In the genomic region with DNA sequence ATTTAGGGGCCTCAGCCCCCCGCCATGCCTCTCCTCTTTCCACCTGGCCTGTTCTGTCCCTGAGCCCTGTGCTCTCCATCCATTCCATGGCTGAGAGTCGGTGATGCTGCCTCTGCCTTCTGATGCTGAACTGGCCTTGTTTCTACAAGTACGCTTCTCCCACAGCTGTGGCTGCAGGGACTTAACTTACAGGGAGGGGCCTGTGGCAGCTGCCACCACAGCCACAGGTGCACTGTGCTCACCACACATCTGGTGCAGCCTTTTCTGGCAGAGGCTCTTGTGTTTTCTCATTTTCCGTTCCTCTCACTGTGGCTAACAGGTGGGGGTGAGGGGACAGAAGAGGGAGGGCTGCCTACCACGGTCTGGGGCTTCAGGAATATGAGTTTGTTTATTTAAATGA, we compare ENCODE assay signal across 8 cellular contexts. TPM values are rescaled to one million over a fixed set of nuclear protein-coding genes. Genes with fewer than 3 reads are reported as not detected.
DNase-seq lines count a peak whose midpoint lies in the region; ATAC-seq and TF ChIP-seq lines count a peak whose summit lies in the region.

No MANE protein-coding gene starts in this region.

- no peaks in the 10 kb centered on the region for H3K9me3 ChIP-seq in adrenal gland (replicated peaks in 1 of 3)
- H3K9me3 ChIP-seq in HAP-1: no peaks in the 10 kb centered on the region

- no peak for TF ChIP-seq CTCF in GM12864 (IDR thresholded peaks at IDR 0.05; ENCODE audit: low read depth, low read length, missing control alignments)
- no peak for TF ChIP-seq CTCF in adrenal gland (IDR thresholded peaks at IDR 0.05)

- H3K27me3 ChIP-seq in adrenal gland (peaks cover 5% of the 10 kb centered on the region), HAP-1 (ENCODE audit: low read depth) (peaks cover 25% of the 10 kb centered on the region)

- POLR2A ChIA-PET in activated naive CD8-positive, alpha-beta T cell treated with anti-CD3 and anti-CD28 coated beads, Interleukin-2, amount 10 ng/mL, durations not matched to agents 7 days and 5 days (lab: Charles Lee): no interaction called here

- intact Hi-C loops in adrenal gland (cut with DNase I): no loop called here

- peak overlapping the region; percentile 71 for H3K4me3 Mint-ChIP-seq in activated naive CD8-positive, alpha-beta T cell treated with anti-CD3 and anti-CD28 coated beads, Interleukin-2, amount 10 ng/mL, durations not matched to agents 7 days and 5 days

- no peaks in the 10 kb centered on the region for H3K36me3 Mint-ChIP-seq in activated naive CD8-positive, alpha-beta T cell treated with anti-CD3 and anti-CD28 coated beads, Interleukin-2, amount 10 ng/mL, durations not matched to agents 7 days and 5 days

- H3K27me3 Mint-ChIP-seq in activated naive CD8-positive, alpha-beta T cell treated with anti-CD3 and anti-CD28 coated beads, Interleukin-2, amount 10 ng/mL, durations not matched to agents 7 days and 5 days: peaks cover 59% of the 10 kb centered on the region

- no peak overlapping the region for H3K4me3 ChIP-seq in GM12864 (ENCODE audit: low read depth, low read length)
- no peak overlapping the region for H3K4me3 ChIP-seq in adrenal gland
- H3K4me3 ChIP-seq in HAP-1: no peak overlapping the region

- DNase-seq in GM12864 (ENCODE audit: low read depth): peak; percentile 30
- DNase-seq in activated naive CD8-positive, alpha-beta T cell treated with anti-CD3 and anti-CD28 coated beads, Interleukin-2, amount 10 ng/mL, durations not matched to agents 7 days and 5 days: peak; percentile 37
- DNase-seq in GM19238 (ENCODE audit: insufficient read length, low spot score): no peak
- no peak for DNase-seq in NCI-H1436 treated with DMSO at 0.1 percent for 48 hours (lab: John Stamatoyannopoulos, UW)
- no peak for DNase-seq in adrenal gland
- DNase-seq in HAP-1 (ENCODE audit: low spot score in 2 of 2): no peak

- no peaks in the 10 kb centered on the region for H3K9me3 Mint-ChIP-seq in activated naive CD8-positive, alpha-beta T cell treated with anti-CD3 and anti-CD28 coated beads, Interleukin-2, amount 10 ng/mL, durations not matched to agents 7 days and 5 days

- H3K27ac ChIP-seq in adrenal gland: no peak overlapping the region

- in situ Hi-C loops in HAP-1 (cut with MboI; ENCODE audit: low sequenced_read_pairs): no loop called here

- peak overlapping the region; percentile 24 for H3K27ac Mint-ChIP-seq in activated naive CD8-positive, alpha-beta T cell treated with anti-CD3 and anti-CD28 coated beads, Interleukin-2, amount 10 ng/mL, durations not matched to agents 7 days and 5 days

- peaks cover 4 to 11% of the 10 kb centered on the region in 2 donors for H3K4me1 ChIP-seq in adrenal gland (replicated peaks in 1 of 2)
- H3K4me1 ChIP-seq in HAP-1: no peaks in the 10 kb centered on the region

- no peak for TF ChIP-seq POLR2A in adrenal gland (IDR thresholded peaks at IDR 0.05)

- H3K36me3 ChIP-seq in adrenal gland (replicated peaks in 1 of 2) (no peaks in the 10 kb centered on the region), HAP-1 (replicated peaks) (no peaks in the 10 kb centered on the region)

- peaks cover 7% of the 10 kb centered on the region for H3K4me1 Mint-ChIP-seq in activated naive CD8-positive, alpha-beta T cell treated with anti-CD3 and anti-CD28 coated beads, Interleukin-2, amount 10 ng/mL, durations not matched to agents 7 days and 5 days

- 70 to 90% (median 85%) methylated on average over 5 of the region's 5 CpGs for WGBS in adrenal gland, 4 donors

- ATAC-seq in GM19455 (IDR thresholded peaks at IDR 0.05; ENCODE audit: unreplicated experiment) (peak; percentile 92), HG03175 (IDR thresholded peaks at IDR 0.05; ENCODE audit: unreplicated experiment) (peak; percentile 59)
- peak; percentile 76 for ATAC-seq in activated naive CD8-positive, alpha-beta T cell treated with anti-CD3 and anti-CD28 coated beads, Interleukin-2, amount 10 ng/mL, durations not matched to agents 7 days and 5 days (ENCODE audit: low read depth)

RNA-seq across cellular contexts. Expression of a gene that starts 4.2 kb away (rescaled TPM):
- total RNA-seq in activated naive CD8-positive, alpha-beta T cell treated with anti-CD3 and anti-CD28 coated beads, Interleukin-2, amount 10 ng/mL, durations not matched to agents 7 days and 5 days: not detected
- 10 to 100 TPM in 2 of 8 donors, 1 to 10 TPM in 6; 1.0 to 13.5 (median 7.6) TPM for total RNA-seq in adrenal gland
- polyA plus RNA-seq in adrenal gland: 1 to 10 TPM; 1.4 to 5.6 (median 2.5) TPM

Comparison
In these comparisons a context has a peak if more than half of its experiments do, and no peak if none do; other contexts are left out.
1. DNase-seq: peak in GM12864 (single experiment) and activated naive CD8-positive, alpha-beta T cell treated with anti-CD3 and anti-CD28 coated beads, Interleukin-2, amount 10 ng/mL, durations not matched to agents 7 days and 5 days (single experiment); none in GM19238 (single experiment), NCI-H1436 treated with DMSO at 0.1 percent for 48 hours (single experiment), adrenal gland (0 of 7) and HAP-1 (0 of 2).
2. Peak in every context shown above with its lines, with median percentiles within 50 percentile points of each other: ATAC-seq.